28 cellular contexts compared by ENCODE assay signal in genomic region chr4:5451243-5451642, GRCh38.
"Had no signal": no experiment of that assay in that cellular context is flagged by ENCODE, and none has a peak within 500 bp of the region (broad histone marks: within the 10 kb centered on the region; RNA-seq: fewer than 3 reads in every experiment).

No MANE protein-coding gene starts in this region.

- FAIRE-seq: endometrium, endothelial cell of umbilical vein had no signal

- H3K9me3 Mint-ChIP-seq: activated CD4-positive, alpha-beta memory T cell treated with anti-CD3 and anti-CD28 coated beads for 36 hours; activated CD4-positive, alpha-beta T cell treated with anti-CD3 and anti-CD28 coated beads, Interleukin-2, amount 10 ng/mL, durations not matched to agents 24 days and 14 days; activated T-cell treated with anti-CD3 and anti-CD28 coated beads, Interleukin-2, amount 50 U/mL, for 4 hours; activated T-helper 17 cell treated with anti-CD3 and anti-CD28 coated beads, Interleukin-2, amount 50 U/mL, for 72 hours had no signal

- DNase-seq: activated CD4-positive, alpha-beta memory T cell treated with anti-CD3 and anti-CD28 coated beads for 36 hours; activated CD4-positive, alpha-beta T cell treated with anti-CD3 and anti-CD28 coated beads for 36 hours; activated CD4-positive, alpha-beta T cell treated with anti-CD3 and anti-CD28 coated beads, Interleukin-2, amount 10 ng/mL, durations not matched to agents 24 days and 14 days; activated CD4-positive, CD25-positive, alpha-beta regulatory T cell; activated CD4-positive, CD25-positive, alpha-beta regulatory T cell treated with anti-CD3 and anti-CD28 coated beads, Interleukin-2, amount 50 U/mL, for 72 hours; activated CD8-positive, alpha-beta T cell treated with anti-CD3 and anti-CD28 coated beads, Interleukin-2, amount 10 ng/mL, durations not matched to agents 7 days and 5 days; activated effector memory CD4-positive, alpha-beta T cell treated with Interleukin-2 at 50 U/mL for 16 hours; activated gamma-delta T cell treated with Interleukin-2 at 50 U/mL for 16 hours; activated naive CD4-positive, alpha-beta T cell treated with anti-CD3 and anti-CD28 coated beads, Interleukin-2, amount 50 U/mL, for 16 hours; activated naive CD4-positive, alpha-beta T cell treated with Interleukin-2 at 50 U/mL for 16 hours; activated T-cell treated with anti-CD3 and anti-CD28 coated beads, Interleukin-2, amount 50 U/mL, for 4 hours; amygdala; aorta; body of pancreas; central memory CD4-positive, alpha-beta T cell; cerebellar nuclear complex; effector CD8-positive, alpha-beta T cell; esophagus squamous epithelium; foreskin melanocyte; heart right ventricle; T-helper 2 cell had no signal

- H3K9me3 ChIP-seq: body of pancreas, colonic mucosa, esophagus squamous epithelium, gastroesophageal sphincter, heart right ventricle had no signal

- H3K27ac Mint-ChIP-seq: activated CD4-positive, alpha-beta memory T cell treated with anti-CD3 and anti-CD28 coated beads for 36 hours; activated CD4-positive, alpha-beta T cell treated with anti-CD3 and anti-CD28 coated beads for 36 hours; activated CD4-positive, alpha-beta T cell treated with anti-CD3 and anti-CD28 coated beads, Interleukin-2, amount 10 ng/mL, durations not matched to agents 24 days and 14 days; activated CD8-positive, alpha-beta T cell treated with anti-CD3 and anti-CD28 coated beads, Interleukin-2, amount 10 ng/mL, durations not matched to agents 7 days and 5 days; activated naive CD8-positive, alpha-beta T cell; activated T-helper 17 cell treated with anti-CD3 and anti-CD28 coated beads, Interleukin-2, amount 50 U/mL, for 72 hours had no signal

- H3K4me3 ChIP-seq: body of pancreas, colonic mucosa, esophagus squamous epithelium, gastroesophageal sphincter, heart right ventricle had no signal

- ATAC-seq: activated CD4-positive, alpha-beta T cell treated with anti-CD3 and anti-CD28 coated beads for 36 hours; activated CD8-positive, alpha-beta T cell treated with anti-CD3 and anti-CD28 coated beads, Interleukin-2, amount 10 ng/mL, durations not matched to agents 7 days and 5 days; activated T-cell treated with anti-CD3 and anti-CD28 coated beads, Interleukin-2, amount 50 U/mL, for 4 hours; activated T-helper 17 cell treated with anti-CD3 and anti-CD28 coated beads, Interleukin-2, amount 50 U/mL, for 72 hours; body of pancreas; gastroesophageal sphincter; heart right ventricle had no signal

- H3K4me1 Mint-ChIP-seq: activated CD4-positive, alpha-beta T cell treated with anti-CD3 and anti-CD28 coated beads for 36 hours; activated CD4-positive, alpha-beta T cell treated with anti-CD3 and anti-CD28 coated beads, Interleukin-2, amount 10 ng/mL, durations not matched to agents 24 days and 14 days; activated T-helper 17 cell treated with anti-CD3 and anti-CD28 coated beads, Interleukin-2, amount 50 U/mL, for 72 hours had no signal

- H3K36me3 Mint-ChIP-seq: activated CD4-positive, alpha-beta memory T cell treated with anti-CD3 and anti-CD28 coated beads for 36 hours; activated naive CD8-positive, alpha-beta T cell had no signal

- H3K4me3 Mint-ChIP-seq: activated CD4-positive, alpha-beta memory T cell treated with anti-CD3 and anti-CD28 coated beads for 36 hours; activated CD4-positive, alpha-beta T cell treated with anti-CD3 and anti-CD28 coated beads for 36 hours; activated CD4-positive, alpha-beta T cell treated with anti-CD3 and anti-CD28 coated beads, Interleukin-2, amount 10 ng/mL, durations not matched to agents 24 days and 14 days; activated CD8-positive, alpha-beta T cell treated with anti-CD3 and anti-CD28 coated beads, Interleukin-2, amount 10 ng/mL, durations not matched to agents 7 days and 5 days; activated naive CD8-positive, alpha-beta T cell; activated T-cell treated with anti-CD3 and anti-CD28 coated beads, Interleukin-2, amount 50 U/mL, for 4 hours; activated T-helper 17 cell treated with anti-CD3 and anti-CD28 coated beads, Interleukin-2, amount 50 U/mL, for 72 hours had no signal

- H3K27me3 ChIP-seq: body of pancreas, colonic mucosa, esophagus squamous epithelium, gastroesophageal sphincter had no signal

- H3K36me3 ChIP-seq: colonic mucosa, esophagus squamous epithelium, gastroesophageal sphincter, heart right ventricle had no signal

- H3K4me1 ChIP-seq: body of pancreas, colonic mucosa, esophagus squamous epithelium, gastroesophageal sphincter, heart right ventricle had no signal

- H3K27me3 Mint-ChIP-seq: activated CD4-positive, alpha-beta memory T cell treated with anti-CD3 and anti-CD28 coated beads for 36 hours; activated CD4-positive, alpha-beta T cell treated with anti-CD3 and anti-CD28 coated beads for 36 hours; activated CD4-positive, alpha-beta T cell treated with anti-CD3 and anti-CD28 coated beads, Interleukin-2, amount 10 ng/mL, durations not matched to agents 24 days and 14 days; activated naive CD8-positive, alpha-beta T cell had no signal

- H3K27ac ChIP-seq: body of pancreas, colonic mucosa, epithelial cell of prostate, esophagus squamous epithelium, gastroesophageal sphincter, heart right ventricle had no signal
